ENCODE assay signal across 16 cellular contexts in genomic region chr2:133599813-133600212, GRCh38. TPM values are rescaled to one million over a fixed set of nuclear protein-coding genes. Genes with fewer than 3 reads are reported as not detected.
"Had no signal": no experiment of that assay in that cellular context is flagged by ENCODE, and none has a peak within 500 bp of the region (broad histone marks: within the 10 kb centered on the region; RNA-seq: fewer than 3 reads in every experiment).

No MANE protein-coding gene starts in this region.

- H3K27me3 ChIP-seq: ovary, sigmoid colon, tibial nerve had no signal

- DNase-seq: activated CD4-positive, alpha-beta T cell treated with anti-CD3 and anti-CD28 coated beads, Interleukin-2, amount 10 ng/mL, durations not matched to agents 24 days and 14 days; activated CD8-positive, alpha-beta T cell treated with anti-CD3 and anti-CD28 coated beads, Interleukin-2, amount 10 ng/mL, durations not matched to agents 7 days and 5 days; activated naive CD4-positive, alpha-beta T cell treated with anti-CD3 and anti-CD28 coated beads, Interleukin-2, amount 10 ng/mL, durations not matched to agents 7 days and 5 days; activated naive CD8-positive, alpha-beta T cell treated with anti-CD3 and anti-CD28 coated beads, Interleukin-2, amount 50 U/mL, for 24 hours; activated T-cell treated with anti-CD3 and anti-CD28 coated beads, Interleukin-2, amount 50 U/mL, for 24 hours; cerebellar nuclear complex; effector memory CD8-positive, alpha-beta T cell; islet precursor cell; ovary; sigmoid colon; stimulated activated CD4-positive, alpha-beta T cell treated with anti-CD3 and anti-CD28 coated beads, Interleukin-4, amount 100 ng/mL, for 4 hours; stimulated activated naive B cell treated with anti-CD40 and anti-IgM and Interleukin-4, amounts not matched to agents 10 μg/mL and 1 μg/mL and 100 μg/mL, for 72 hours; T1000 had no signal

- H3K9me3 ChIP-seq: ovary, sigmoid colon, tibial nerve had no signal

- H3K4me3 ChIP-seq: ovary, sigmoid colon, tibial nerve had no signal

- H3K36me3 ChIP-seq: ovary, sigmoid colon, tibial nerve had no signal

- ATAC-seq: activated CD8-positive, alpha-beta T cell treated with anti-CD3 and anti-CD28 coated beads, Interleukin-2, amount 10 ng/mL, durations not matched to agents 7 days and 5 days; activated naive CD8-positive, alpha-beta T cell treated with anti-CD3 and anti-CD28 coated beads, Interleukin-2, amount 50 U/mL, for 24 hours; effector memory CD8-positive, alpha-beta T cell; SK-N-SH treated with all-trans-retinoic acid at 6 μM for 48 hours; stimulated activated naive B cell treated with anti-CD40 and anti-IgM and Interleukin-4, amounts not matched to agents 10 μg/mL and 1 μg/mL and 100 μg/mL, for 72 hours had no signal

- H3K27ac ChIP-seq: ovary, sigmoid colon had no signal

RNA-seq across cellular contexts. Expression of gene NCKAP5, which starts 31.6 kb away (rescaled TPM):
- total RNA-seq: activated CD4-positive, alpha-beta T cell treated with anti-CD3 and anti-CD28 coated beads, Interleukin-2, amount 10 ng/mL, durations not matched to agents 24 days and 14 days; activated CD8-positive, alpha-beta T cell treated with anti-CD3 and anti-CD28 coated beads, Interleukin-2, amount 10 ng/mL, durations not matched to agents 7 days and 5 days; T-helper 1 cell treated with Interleukin-12 subunit alpha and Interleukin-12 subunit beta and Interleukin-4 antibody, amounts not matched to agents 30 ng/mL and 1 ng/mL, for 36 hours had no signal
